31 cellular contexts compared by ENCODE assay signal in the genomic region with DNA sequence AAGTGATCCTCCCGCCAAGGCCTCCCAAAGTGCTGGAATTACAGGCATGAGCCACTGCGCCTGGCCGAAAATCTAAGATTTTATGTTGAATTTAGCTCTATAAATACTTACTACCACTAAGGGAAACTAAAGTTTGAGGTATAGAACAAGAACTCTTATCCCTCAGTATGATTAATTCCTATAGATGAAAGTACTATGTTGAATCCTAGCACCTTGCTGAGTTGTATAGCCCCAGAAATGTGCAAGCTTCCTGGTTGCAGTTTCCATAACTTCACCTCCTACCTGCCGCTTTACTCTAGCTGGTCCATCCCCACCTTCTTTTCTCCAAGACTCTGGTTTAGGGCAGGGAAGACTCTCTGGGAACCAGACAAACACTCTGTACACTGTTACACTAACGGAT.
"Had no signal": no experiment of that assay in that cellular context is flagged by ENCODE, and none has a peak within 500 bp of the region (broad histone marks: within the 10 kb centered on the region; RNA-seq: fewer than 3 reads in every experiment).

No MANE protein-coding gene starts in this region.

- H3K36me3 Mint-ChIP-seq: activated naive CD8-positive, alpha-beta T cell had no signal

- DNase-seq: activated B cell treated with CpG ODN at 0.5 μM for 24 hours; activated CD4-positive, alpha-beta memory T cell treated with anti-CD3 and anti-CD28 coated beads, Interleukin-2, amount 10 ng/mL, durations not matched to agents 7 days and 5 days; activated CD4-positive, alpha-beta T cell treated with anti-CD3 and anti-CD28 coated beads, Interleukin-2, amount 10 ng/mL, durations not matched to agents 24 days and 14 days; activated CD4-positive, alpha-beta T cell treated with anti-CD3 and anti-CD28 coated beads, Interleukin-2, amount 50 U/mL, for 4 hours; activated CD8-positive, alpha-beta memory T cell treated with anti-CD3 and anti-CD28 coated beads, Interleukin-2, amount 50 U/mL, for 48 hours; activated effector memory CD4-positive, alpha-beta T cell treated with anti-CD3 and anti-CD28 coated beads, Interleukin-2, amount 50 U/mL, for 16 hours; activated naive CD4-positive, alpha-beta T cell treated with anti-CD3 and anti-CD28 coated beads, Interleukin-2, amount 10 ng/mL, durations not matched to agents 7 days and 5 days; amniotic stem cell; anterior cingulate cortex; brain microvascular endothelial cell; dorsolateral prefrontal cortex; effector memory CD4-positive, alpha-beta T cell; endodermal cell; foreskin keratinocyte; gastrocnemius medialis; glutamatergic neuron; heart left ventricle; T-helper 1 cell; T-helper 17 cell; T1000; WERI-Rb-1 had no signal

- H3K27ac ChIP-seq: brain microvascular endothelial cell, coronary artery, dorsolateral prefrontal cortex, foreskin keratinocyte, gastrocnemius medialis, heart left ventricle, WERI-Rb-1 had no signal

- H3K27me3 ChIP-seq: brain microvascular endothelial cell, dorsolateral prefrontal cortex, gastrocnemius medialis, heart left ventricle had no signal

- H3K36me3 ChIP-seq: brain microvascular endothelial cell, gastrocnemius medialis, heart left ventricle, WERI-Rb-1 had no signal

- H3K4me1 Mint-ChIP-seq: central memory CD8-positive, alpha-beta T cell had no signal

- H3K9me3 Mint-ChIP-seq: activated B cell treated with CpG ODN at 0.5 μM for 24 hours; central memory CD8-positive, alpha-beta T cell; dendritic cell treated with granulocyte-macrophage colony-stimulating factor and Interleukin-4, amounts not matched to agents 40 ng/mL and 50 ng/mL, for 4 days had no signal

- H3K4me3 Mint-ChIP-seq: activated B cell treated with CpG ODN at 0.5 μM for 24 hours; activated CD4-positive, alpha-beta memory T cell treated with anti-CD3 and anti-CD28 coated beads, Interleukin-2, amount 10 ng/mL, durations not matched to agents 7 days and 5 days; activated CD4-positive, alpha-beta T cell treated with anti-CD3 and anti-CD28 coated beads, Interleukin-2, amount 10 ng/mL, durations not matched to agents 24 days and 14 days; activated naive CD4-positive, alpha-beta T cell treated with anti-CD3 and anti-CD28 coated beads, Interleukin-2, amount 10 ng/mL, durations not matched to agents 7 days and 5 days; activated naive CD8-positive, alpha-beta T cell; central memory CD8-positive, alpha-beta T cell; dendritic cell treated with granulocyte-macrophage colony-stimulating factor and Interleukin-4, amounts not matched to agents 40 ng/mL and 50 ng/mL, for 4 days; endodermal cell; T-helper 17 cell; T-helper 2 cell treated with Interferon-gamma antibody and Interleukin-4, amounts not matched to agents 5 μg/mL and 100 μg/mL, for 36 hours had no signal

- H3K27me3 Mint-ChIP-seq: activated CD4-positive, alpha-beta memory T cell treated with anti-CD3 and anti-CD28 coated beads, Interleukin-2, amount 10 ng/mL, durations not matched to agents 7 days and 5 days; activated naive CD4-positive, alpha-beta T cell treated with anti-CD3 and anti-CD28 coated beads, Interleukin-2, amount 10 ng/mL, durations not matched to agents 7 days and 5 days had no signal

- ATAC-seq: activated CD4-positive, CD25-positive, alpha-beta regulatory T cell treated with anti-CD3 and anti-CD28 coated beads, Interleukin-2, amount 50 U/mL, for 24 hours; esophagus mucosa; foreskin keratinocyte; gastrocnemius medialis; heart left ventricle; T-helper 17 cell had no signal

- H3K27ac Mint-ChIP-seq: activated B cell treated with CpG ODN at 0.5 μM for 24 hours; activated CD4-positive, alpha-beta memory T cell treated with anti-CD3 and anti-CD28 coated beads, Interleukin-2, amount 10 ng/mL, durations not matched to agents 7 days and 5 days; activated CD4-positive, alpha-beta T cell treated with anti-CD3 and anti-CD28 coated beads, Interleukin-2, amount 10 ng/mL, durations not matched to agents 24 days and 14 days; activated naive CD4-positive, alpha-beta T cell treated with anti-CD3 and anti-CD28 coated beads, Interleukin-2, amount 10 ng/mL, durations not matched to agents 7 days and 5 days; activated naive CD8-positive, alpha-beta T cell; activated T-helper 2 cell treated with anti-CD3 and anti-CD28 coated beads, Interferon-gamma antibody, Interleukin-2, Interleukin-4, amounts not matched to agents 10 μg/mL and 5 μg/mL and 100 μg/mL, durations not matched to agents 14 hours and 24 hours and 36 hours; dendritic cell treated with granulocyte-macrophage colony-stimulating factor and Interleukin-4, amounts not matched to agents 40 ng/mL and 50 ng/mL, for 4 days; endodermal cell; T-helper 17 cell; T-helper 2 cell treated with Interferon-gamma antibody and Interleukin-4, amounts not matched to agents 5 μg/mL and 100 μg/mL, for 36 hours had no signal

- FAIRE-seq: astrocyte, bronchial epithelial cell had no signal

- H3K4me1 ChIP-seq: foreskin keratinocyte, gastrocnemius medialis, heart left ventricle had no signal

- H3K4me3 ChIP-seq: coronary artery, dorsolateral prefrontal cortex, gastrocnemius medialis, heart left ventricle had no signal

- H3K9me3 ChIP-seq: gastrocnemius medialis, heart left ventricle had no signal
